ENCODE assay signal across 18 cellular contexts in the genomic region with DNA sequence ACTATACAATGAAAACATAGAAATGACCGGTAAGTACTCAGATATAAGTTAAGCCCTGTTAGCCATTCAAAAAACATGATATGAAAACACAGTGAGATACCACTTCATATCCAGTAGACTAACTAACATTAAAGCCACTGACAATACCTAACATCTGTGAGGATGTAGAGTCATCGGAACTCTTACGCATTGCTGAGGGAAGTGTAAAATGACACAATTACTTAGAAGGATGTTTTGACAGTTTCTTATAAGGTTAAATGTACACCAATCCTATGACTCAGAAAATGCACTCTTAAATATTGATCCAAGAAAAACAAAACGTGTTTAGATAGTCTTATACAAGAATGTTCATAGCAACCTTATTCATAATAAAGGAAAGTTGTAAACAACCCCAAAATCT.
A peak's percentile ranks its signal among the peaks of the same experiment; 100 is the strongest.
DNase-seq lines count a peak whose midpoint lies in the region; ATAC-seq and TF ChIP-seq lines count a peak whose summit lies in the region.
"Had no signal": no experiment of that assay in that cellular context is flagged by ENCODE, and none has a peak within 500 bp of the region (broad histone marks: within the 10 kb centered on the region; RNA-seq: fewer than 3 reads in every experiment).

No MANE protein-coding gene starts in this region.

- H3K4me3 ChIP-seq in epithelial cell of esophagus (ENCODE audit: low read length), result no peak overlapping the region
- no peak overlapping the region for H3K4me3 ChIP-seq in MM.1S (ENCODE audit: low read length)
- no peak overlapping the region for H3K4me3 ChIP-seq in PC-3 (ENCODE audit: low read length)

- H4K20me1 ChIP-seq in MM.1S (ENCODE audit: insufficient read depth, low read length), result no peaks in the 10 kb centered on the region
- no peaks in the 10 kb centered on the region for H4K20me1 ChIP-seq in PC-3 (ENCODE audit: low read length)

- H3K4me2 ChIP-seq in MM.1S (ENCODE audit: low read depth, low read length) (no peak overlapping the region), PC-3 (ENCODE audit: low read length) (no peak overlapping the region)

- no peak overlapping the region for H3K4me3 Mint-ChIP-seq in activated T-helper 17 cell treated with anti-CD3 and anti-CD28 coated beads, Interleukin-2, amount 50 U/mL, for 72 hours
- H3K4me3 Mint-ChIP-seq: B cell; CD4-positive, alpha-beta T cell; H9 had no signal

- H3K9ac ChIP-seq in MM.1S (ENCODE audit: low read length) (no peak overlapping the region), PC-3 (ENCODE audit: low read length) (no peak overlapping the region)

- H3K9me2 ChIP-seq in MM.1S (replicated peaks; ENCODE audit: insufficient read depth, low read length), result no peaks in the 10 kb centered on the region
- H3K9me2 ChIP-seq in PC-3 (replicated peaks; ENCODE audit: low read length), result no peaks in the 10 kb centered on the region

- no peaks in the 10 kb centered on the region for H3K4me1 Mint-ChIP-seq in activated T-helper 17 cell treated with anti-CD3 and anti-CD28 coated beads, Interleukin-2, amount 50 U/mL, for 72 hours
- H3K4me1 Mint-ChIP-seq: B cell, H9 had no signal

- peaks cover 16% of the 10 kb centered on the region for H3K9me3 Mint-ChIP-seq in activated T-helper 17 cell treated with anti-CD3 and anti-CD28 coated beads, Interleukin-2, amount 50 U/mL, for 72 hours

- CTCF ChIA-PET in PC-3 (lab: Charles Lee), result no interaction called here

- no peaks in the 10 kb centered on the region for H3K9me3 ChIP-seq in MM.1S (replicated peaks; ENCODE audit: insufficient read depth, low read length)
- H3K9me3 ChIP-seq in PC-3 (ENCODE audit: low read length), result 0 out of 2 replicates have a peak, but pooled peaks cover 4% of the 10 kb centered on the region

- H3K27ac ChIP-seq in MM.1S (ENCODE audit: low read length) (no peak overlapping the region), PC-3 (ENCODE audit: low read length) (no peak overlapping the region)

- no peaks in the 10 kb centered on the region for H3K4me1 ChIP-seq in MM.1S (ENCODE audit: low read length)
- no peaks in the 10 kb centered on the region for H3K4me1 ChIP-seq in PC-3 (ENCODE audit: insufficient read depth, low read length)

- POLR2A ChIA-PET in PC-3 (lab: Charles Lee; ENCODE audit: unreplicated experiment), result no interaction called here

- DNase-seq in Daoy (ENCODE audit: low read depth) (peak; percentile 36), HT1080 (ENCODE audit: low read depth) (peak; percentile 74), epithelial cell of esophagus (ENCODE audit: low read depth) (peak; percentile 73), MM.1S (no peak), PC-3 (no peak)
- DNase-seq in stimulated activated CD4-positive, alpha-beta T cell treated with anti-CD3 and anti-CD28 coated beads, Interleukin-15, amount 100 ng/mL, for 24 hours, result no peak
- DNase-seq: C1 segment of cervical spinal cord; Calu3; CD4-positive, alpha-beta T cell; DMS 273 treated with DMSO at 0.1 percent for 48 hours; DMS79; EL; GOT3; H9 had no signal

- no peaks in the 10 kb centered on the region for H3K36me3 Mint-ChIP-seq in activated T-helper 17 cell treated with anti-CD3 and anti-CD28 coated beads, Interleukin-2, amount 50 U/mL, for 72 hours (ENCODE audit: low read depth)

- H3K27ac Mint-ChIP-seq in activated T-helper 17 cell treated with anti-CD3 and anti-CD28 coated beads, Interleukin-2, amount 50 U/mL, for 72 hours, result no peak overlapping the region
- H3K27ac Mint-ChIP-seq: B cell; CD4-positive, alpha-beta T cell; H9 had no signal

- ATAC-seq in activated T-helper 17 cell treated with anti-CD3 and anti-CD28 coated beads, Interleukin-2, amount 50 U/mL, for 72 hours (replicated peaks), result peak; percentile 44
- ATAC-seq in PC-3 (no peak), HG03457 (IDR thresholded peaks at IDR 0.05; ENCODE audit: unreplicated experiment) (no peak)
- ATAC-seq: HepG2 had no signal

- H3K36me3 ChIP-seq in MM.1S (replicated peaks; ENCODE audit: insufficient read depth, low read length) (no peaks in the 10 kb centered on the region), PC-3 (ENCODE audit: low read depth, low read length) (no peaks in the 10 kb centered on the region)

- H2AFZ ChIP-seq in MM.1S (ENCODE audit: low read length), result no peak overlapping the region
- H2AFZ ChIP-seq in PC-3 (ENCODE audit: low read length), result no peak overlapping the region

- no peaks in the 10 kb centered on the region for H3K27me3 Mint-ChIP-seq in activated T-helper 17 cell treated with anti-CD3 and anti-CD28 coated beads, Interleukin-2, amount 50 U/mL, for 72 hours
- H3K27me3 Mint-ChIP-seq: B cell; CD4-positive, alpha-beta T cell had no signal

- intact Hi-C loops in PC-3 (cut with micrococcal nuclease), result no loop called here

- no peaks in the 10 kb centered on the region for H3K27me3 ChIP-seq in MM.1S (replicated peaks; ENCODE audit: insufficient read depth, low read length)
- no peaks in the 10 kb centered on the region for H3K27me3 ChIP-seq in PC-3 (ENCODE audit: low read length)

- no peak for TF ChIP-seq CTCF in epithelial cell of esophagus (IDR thresholded peaks at IDR 0.05; ENCODE audit: insufficient read depth, low read depth, low read length, missing control alignments)
- TF ChIP-seq CTCF in MM.1S (IDR thresholded peaks at IDR 0.05; ENCODE audit: low read length), result no peak
- TF ChIP-seq CTCF in PC-3 (conservative IDR thresholded peaks at IDR 0.05; ENCODE audit: low read depth, low read length), result no peak

- H3K79me2 ChIP-seq in MM.1S (ENCODE audit: low read length), result no peaks in the 10 kb centered on the region
- H3K79me2 ChIP-seq in PC-3 (ENCODE audit: low read length), result no peaks in the 10 kb centered on the region

- no TSS peak for BruUV-seq in PC-3 (replicated peaks; lab: Mats Ljungman, UMichigan)

- H3F3A ChIP-seq in MM.1S (ENCODE audit: insufficient read depth, low read length) (no peaks in the 10 kb centered on the region), PC-3 (ENCODE audit: low read length, unreplicated experiment) (no peaks in the 10 kb centered on the region)

Comparison
In these comparisons a context has a peak if more than half of its experiments do, and no peak if none do; other contexts are left out.
1. DNase-seq: peak in Daoy (single experiment), HT1080 (single experiment) and epithelial cell of esophagus (single experiment); none in MM.1S (single experiment), PC-3 (single experiment) and stimulated activated CD4-positive, alpha-beta T cell treated with anti-CD3 and anti-CD28 coated beads, Interleukin-15, amount 100 ng/mL, for 24 hours (single experiment).